14 cellular contexts compared by ENCODE assay signal in genomic region chr2:235513984-235514626, GRCh38.
"Had no signal": no experiment of that assay in that cellular context is flagged by ENCODE, and none has a peak within 500 bp of the region (broad histone marks: within the 10 kb centered on the region; RNA-seq: fewer than 3 reads in every experiment).

No MANE protein-coding gene starts in this region.

- H3K27ac ChIP-seq: adrenal gland, body of pancreas, uterus, WERI-Rb-1 had no signal

- H3K9me3 ChIP-seq: adrenal gland, body of pancreas, uterus had no signal

- H3K27me3 ChIP-seq: adrenal gland, body of pancreas, uterus had no signal

- H3K4me3 ChIP-seq: adrenal gland, body of pancreas, uterus had no signal

- DNase-seq: activated CD4-positive, alpha-beta T cell treated with anti-CD3 and anti-CD28 coated beads for 4 hours; activated CD8-positive, alpha-beta memory T cell treated with anti-CD3 and anti-CD28 coated beads, Interleukin-2, amount 50 U/mL, for 48 hours; activated CD8-positive, alpha-beta T cell treated with anti-CD3 and anti-CD28 coated beads, Interleukin-2, amount 10 ng/mL, durations not matched to agents 7 days and 5 days; activated naive CD4-positive, alpha-beta T cell treated with anti-CD3 and anti-CD28 coated beads, Interleukin-2, amount 50 U/mL, for 16 hours; adrenal gland; body of pancreas; dermis blood vessel endothelial cell; hypothalamus; stimulated activated CD4-positive, alpha-beta T cell treated with anti-CD3 and anti-CD28 coated beads, Interleukin-2, amount 100 ng/mL, for 48 hours; stimulated activated naive CD8-positive, alpha-beta T cell treated with anti-CD3 and anti-CD28 coated beads, Interleukin-15, Interleukin-2, amounts not matched to agents 100 U/mL and 50 U/mL, for 24 hours; uterus had no signal

- ATAC-seq: activated CD8-positive, alpha-beta T cell treated with anti-CD3 and anti-CD28 coated beads, Interleukin-2, amount 10 ng/mL, durations not matched to agents 7 days and 5 days; activated T-helper 17 cell treated with anti-CD3 and anti-CD28 coated beads, Interleukin-2, amount 50 U/mL, for 72 hours; body of pancreas; sciatic nerve; stimulated activated naive CD8-positive, alpha-beta T cell treated with anti-CD3 and anti-CD28 coated beads, Interleukin-15, Interleukin-2, amounts not matched to agents 100 U/mL and 50 U/mL, for 24 hours had no signal

- H3K4me1 ChIP-seq: uterus had no signal

- H3K36me3 ChIP-seq: adrenal gland, uterus, WERI-Rb-1 had no signal
